In the genomic region with DNA sequence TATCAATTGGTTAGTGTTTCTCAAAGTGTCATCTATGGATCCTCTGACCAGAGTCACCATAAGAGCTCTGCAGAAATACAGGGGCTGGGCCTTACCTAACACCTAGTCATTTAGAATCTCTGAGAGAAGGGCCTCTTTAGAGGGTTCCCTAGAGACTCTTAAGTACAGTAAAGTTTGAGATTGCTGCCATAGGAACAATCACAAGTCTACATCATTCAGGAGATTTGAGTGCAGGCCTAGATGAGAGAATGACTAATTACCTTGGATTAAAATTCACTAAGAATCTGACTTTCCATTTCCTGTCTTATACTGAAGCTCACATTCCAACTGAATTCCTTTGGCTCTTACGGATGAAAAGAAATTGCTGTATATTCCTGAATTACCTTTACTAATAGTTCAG, we compare ENCODE assay signal across 10 cellular contexts.
DNase-seq lines count a peak whose midpoint lies in the region; ATAC-seq and TF ChIP-seq lines count a peak whose summit lies in the region.
"Had no signal": no experiment of that assay in that cellular context is flagged by ENCODE, and none has a peak within 500 bp of the region (broad histone marks: within the 10 kb centered on the region; RNA-seq: fewer than 3 reads in every experiment).

No MANE protein-coding gene starts in this region.

- no peak for ATAC-seq in HG02642 (IDR thresholded peaks at IDR 0.05; ENCODE audit: poor library complexity, unreplicated experiment)
- ATAC-seq: psoas muscle had no signal

- H3K4me3 ChIP-seq in GM23248 (no peak overlapping the region), epithelial cell of esophagus (ENCODE audit: low read length) (no peak overlapping the region), retinal pigment epithelial cell (ENCODE audit: low read length) (no peak overlapping the region), uterus (no peak overlapping the region)
- H3K4me3 ChIP-seq: psoas muscle had no signal

- in situ Hi-C loops in GM23248 (cut with MboI), result no loop called here

- H3K9me3 ChIP-seq in GM23248 (ENCODE audit: low read depth) (no peaks in the 10 kb centered on the region), uterus (no peaks in the 10 kb centered on the region)
- H3K9me3 ChIP-seq: psoas muscle had no signal

- H4K20me1 ChIP-seq in GM23248 (ENCODE audit: insufficient read depth), result no peaks in the 10 kb centered on the region

- no peaks in the 10 kb centered on the region for H3K9me2 ChIP-seq in GM23248 (ENCODE audit: insufficient read depth)

- no peaks in the 10 kb centered on the region for H3K27me3 ChIP-seq in GM23248 (replicated peaks; ENCODE audit: insufficient read depth)
- no peaks in the 10 kb centered on the region for H3K27me3 ChIP-seq in uterus

- no peak for TF ChIP-seq POLR2A in uterus (IDR thresholded peaks at IDR 0.05)

- H3K27ac ChIP-seq in GM23248 (no peak overlapping the region), uterus (no peak overlapping the region)
- H3K27ac ChIP-seq: psoas muscle had no signal

- TF ChIP-seq CTCF in epithelial cell of esophagus (IDR thresholded peaks at IDR 0.05; ENCODE audit: insufficient read depth, low read depth, low read length, missing control alignments) (no peak), retinal pigment epithelial cell (conservative IDR thresholded peaks at IDR 0.05; ENCODE audit: low read depth, low read length) (no peak), uterus (IDR thresholded peaks at IDR 0.05) (no peak)

- peak; percentile 9 for DNase-seq in GM23248
- peak; percentile 98 for DNase-seq in M059J (ENCODE audit: low read depth)
- peak; percentile 38 for DNase-seq in epithelial cell of esophagus (ENCODE audit: low read depth)
- DNase-seq in retinal pigment epithelial cell (ENCODE audit: low read depth), result peak; percentile 97
- DNase-seq in NCI-H446 treated with DMSO at 0.1 percent for 48 hours (lab: John Stamatoyannopoulos, UW), result no peak
- DNase-seq in uterus, result no peak
- DNase-seq: effector CD4-positive, alpha-beta T cell; islet precursor cell; psoas muscle had no signal

- no peak overlapping the region for H2AFZ ChIP-seq in GM23248

- no peaks in the 10 kb centered on the region for H3F3A ChIP-seq in GM23248 (ENCODE audit: insufficient read depth)

- H3K4me1 ChIP-seq in GM23248 (ENCODE audit: insufficient read depth) (no peaks in the 10 kb centered on the region), uterus (no peaks in the 10 kb centered on the region)
- H3K4me1 ChIP-seq: psoas muscle had no signal

- H3K79me2 ChIP-seq in GM23248 (ENCODE audit: insufficient read depth), result no peaks in the 10 kb centered on the region

- H3K36me3 ChIP-seq in GM23248 (ENCODE audit: low read depth), result no peaks in the 10 kb centered on the region
- H3K36me3 ChIP-seq in uterus, result no peaks in the 10 kb centered on the region

- H3K9ac ChIP-seq in GM23248, result no peak overlapping the region

- WGBS in GM23248 (ENCODE audit: low coverage in 1 of 2, low lambda C conversion rate in 2 of 2, missing lambda C conversion rate in 2 of 2), 2 experiments, result 67 to 79% methylated on average over 1 of the region's 1 CpG

- no peak overlapping the region for H3K4me2 ChIP-seq in GM23248 (ENCODE audit: unreplicated experiment)

- intact Hi-C loops in uterus (cut with DNase I; ENCODE audit: low total_unique reads), result no loop called here

Comparison
In these comparisons a context has a peak if more than half of its experiments do, and no peak if none do; other contexts are left out.
1. DNase-seq: peak in GM23248 (single experiment), M059J (single experiment), epithelial cell of esophagus (single experiment) and retinal pigment epithelial cell (single experiment); none in NCI-H446 treated with DMSO at 0.1 percent for 48 hours (single experiment) and uterus (0 of 2).